Comparison of ENCODE assay signal across 14 cellular contexts in genomic region chr3:28745904-28746617, GRCh38.
DNase-seq lines count a peak whose midpoint lies in the region; ATAC-seq and TF ChIP-seq lines count a peak whose summit lies in the region.
"Had no signal": no experiment of that assay in that cellular context is flagged by ENCODE, and none has a peak within 500 bp of the region (broad histone marks: within the 10 kb centered on the region; RNA-seq: fewer than 3 reads in every experiment).

No MANE protein-coding gene starts in this region.

- H3K27me3 ChIP-seq in SJSA1 (replicated peaks) = no peaks in the 10 kb centered on the region
- H3K27me3 ChIP-seq in heart left ventricle = no peaks in the 10 kb centered on the region
- H3K27me3 ChIP-seq in gastrocnemius medialis = no peaks in the 10 kb centered on the region
- H3K27me3 ChIP-seq in body of pancreas = no peaks in the 10 kb centered on the region

- H3K27ac ChIP-seq in SJSA1 (peak overlapping the region; percentile 95), heart left ventricle (peak overlapping the region; percentile 65 to 96 (median 76)), gastrocnemius medialis (peak overlapping the region; percentile 79 to 92 (median 90)), body of pancreas (no peak overlapping the region)
- H3K27ac ChIP-seq: 22Rv1 had no signal

- in situ Hi-C loops in gastrocnemius medialis (cut with MboI; ENCODE audit: low sequenced_read_pairs in 4 of 4) = no loop called here

- DNase-seq in DMS 273 (lab: John Stamatoyannopoulos, UW; ENCODE audit: unreplicated experiment) = peak; percentile 4
- DNase-seq in DMS 273 treated with DMSO at 0.1 percent for 48 hours (lab: John Stamatoyannopoulos, UW) = no peak
- DNase-seq in SJSA1 (ENCODE audit: low read depth in 1 of 2, low spot score in 2 of 2) = peak in 1 of 2 experiments; percentile 65
- DNase-seq in heart left ventricle = peak in 3 of 5 donors; percentile 22 to 26 (median 22)
- DNase-seq in gastrocnemius medialis = peak; percentile 37 to 46
- no peak for DNase-seq in body of pancreas
- DNase-seq: activated CD8-positive, alpha-beta memory T cell treated with anti-CD3 and anti-CD28 coated beads, Interleukin-2, amount 50 U/mL, for 4 hours; activated naive CD8-positive, alpha-beta T cell treated with anti-CD3 and anti-CD28 coated beads, Interleukin-2, amount 50 U/mL, for 24 hours; IMR-90; naive thymus-derived CD8-positive, alpha-beta T cell; NCI-H1436 treated with DMSO at 0.1 percent for 48 hours had no signal

- no peak for TF ChIP-seq CTCF in heart left ventricle (IDR thresholded peaks at IDR 0.05)
- TF ChIP-seq CTCF in gastrocnemius medialis (IDR thresholded peaks at IDR 0.05 in 4 of 5, conservative IDR thresholded peaks at IDR 0.05 in 1 of 5) = no peak
- no peak for TF ChIP-seq CTCF in body of pancreas (IDR thresholded peaks at IDR 0.05)

- 29 to 39% (median 36%) methylated on average over 6 of the region's 6 CpGs for WGBS in heart left ventricle, 4 donors
- 79 to 86% methylated on average over 6 of the region's 6 CpGs for WGBS in body of pancreas, 2 donors

- H3K36me3 ChIP-seq in SJSA1 = no peaks in the 10 kb centered on the region
- no peaks in the 10 kb centered on the region for H3K36me3 ChIP-seq in heart left ventricle
- H3K36me3 ChIP-seq in gastrocnemius medialis = no peaks in the 10 kb centered on the region
- H3K36me3 ChIP-seq in body of pancreas (replicated peaks in 1 of 2; ENCODE audit: insufficient read depth in 1 of 2, low read depth in 2 of 2) = no peaks in the 10 kb centered on the region

- TF ChIP-seq POLR2A in heart left ventricle (IDR thresholded peaks at IDR 0.05) = no peak
- no peak for TF ChIP-seq POLR2A in gastrocnemius medialis (IDR thresholded peaks at IDR 0.05)
- no peak for TF ChIP-seq POLR2A in body of pancreas (IDR thresholded peaks at IDR 0.05)

- peak; percentile 89 to 95 (median 93) for ATAC-seq in heart left ventricle
- peak; percentile 72 to 90 for ATAC-seq in gastrocnemius medialis
- no peak for ATAC-seq in body of pancreas
- no peak for ATAC-seq in GM18870 (IDR thresholded peaks at IDR 0.05; ENCODE audit: unreplicated experiment)
- no peak for ATAC-seq in GM19395 (IDR thresholded peaks at IDR 0.05; ENCODE audit: unreplicated experiment)
- ATAC-seq: activated naive CD8-positive, alpha-beta T cell treated with anti-CD3 and anti-CD28 coated beads, Interleukin-2, amount 50 U/mL, for 24 hours; naive thymus-derived CD8-positive, alpha-beta T cell had no signal

- intact Hi-C loops in heart left ventricle (cut with DNase I) (loop anchor here in 1 of 10 donors (5.0 kb wide), 1 partner anchor 36 kb away; no protein-coding TSS in a partner anchor), gastrocnemius medialis (cut with DNase I; ENCODE audit: low total_unique reads) (loop anchor here (5.0 to 10.0 kb wide), 3 partner anchors 96 to 539 kb away; partner anchors contain the start of gene RBMS3), body of pancreas (cut with DNase I) (no loop called here)

- H3K4me3 ChIP-seq in SJSA1 = no peak overlapping the region
- no peak overlapping the region for H3K4me3 ChIP-seq in heart left ventricle
- H3K4me3 ChIP-seq in gastrocnemius medialis = no peak overlapping the region
- H3K4me3 ChIP-seq in body of pancreas = no peak overlapping the region

- H3K4me1 ChIP-seq in SJSA1 (replicated peaks) (peaks cover 36% of the 10 kb centered on the region), heart left ventricle (peaks cover 0 to 37% (median 13%) of the 10 kb centered on the region in 12 donors), gastrocnemius medialis (peaks cover 52 to 54% of the 10 kb centered on the region in 2 donors), body of pancreas (peaks cover 16% of the 10 kb centered on the region)

- no peaks in the 10 kb centered on the region for H3K9me3 ChIP-seq in SJSA1 (replicated peaks)
- peaks cover 0 to 16% (median 4%) of the 10 kb centered on the region in 12 donors for H3K9me3 ChIP-seq in heart left ventricle
- no peaks in the 10 kb centered on the region for H3K9me3 ChIP-seq in gastrocnemius medialis
- H3K9me3 ChIP-seq in body of pancreas = no peaks in the 10 kb centered on the region

Comparison
In these comparisons a context has a peak if more than half of its experiments do, and no peak if none do; other contexts are left out.
1. DNase-seq: peak in DMS 273 (single experiment), heart left ventricle (3 of 5) and gastrocnemius medialis (2 of 2); none in DMS 273 treated with DMSO at 0.1 percent for 48 hours (single experiment) and body of pancreas (0 of 4).
2. H3K27ac ChIP-seq: peak in SJSA1 (single experiment), heart left ventricle (12 of 12) and gastrocnemius medialis (4 of 4); none in body of pancreas (0 of 4).
3. ATAC-seq: peak in heart left ventricle (4 of 4) and gastrocnemius medialis (2 of 2); none in body of pancreas (single experiment), GM18870 (single experiment) and GM19395 (single experiment).